Comparison of ENCODE assay signal across 7 cellular contexts in the genomic region with DNA sequence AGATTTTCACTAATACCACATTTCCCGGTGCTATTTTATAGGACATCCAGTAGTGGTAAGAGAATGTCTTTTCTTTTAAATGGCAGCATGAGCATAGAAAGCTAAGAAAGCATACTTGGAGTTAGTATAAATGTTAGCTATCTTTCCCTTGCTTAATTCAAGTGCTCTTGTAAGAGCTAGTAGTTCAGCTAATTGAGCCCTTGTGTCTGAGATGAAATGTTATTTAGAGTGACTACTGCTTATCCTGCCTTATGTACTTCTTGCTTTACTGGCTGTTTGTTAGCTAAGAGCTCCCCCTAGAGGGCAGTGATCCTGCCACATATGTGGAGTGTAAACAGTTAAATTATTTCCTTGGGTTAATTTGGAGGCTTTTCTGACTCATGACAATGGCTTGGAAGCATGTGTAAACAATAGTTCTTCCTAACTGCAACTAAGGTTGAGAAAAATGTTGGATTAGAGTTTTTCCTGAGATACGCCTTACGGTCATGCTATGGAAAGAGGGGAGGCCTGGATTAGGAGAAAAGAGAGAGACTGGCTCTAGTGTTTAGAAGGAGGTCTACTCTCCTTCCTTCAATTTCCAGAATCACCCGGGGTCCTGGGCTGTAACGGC.
DNase-seq lines count a peak whose midpoint lies in the region; FAIRE-seq and TF ChIP-seq lines count a peak whose summit lies in the region.
"Not testable (repeated sequence)": the region's sequence is repeated elsewhere in the genome, so short reads cannot be mapped to it uniquely, and the experiment has no call there.

No MANE protein-coding gene starts in this region.

- not testable (repeated sequence) for H4K20me1 ChIP-seq in OCI-LY1 (ENCODE audit: insufficient read depth, low read length); SK-N-SH (ENCODE audit: insufficient read depth)

- H3K27ac ChIP-seq in C4-2B; OCI-LY1 (ENCODE audit: low read depth, low read length, poor library complexity, severe bottlenecking); SK-N-SH (ENCODE audit: low read depth in 2 of 2, low read length in 1 of 2): not testable (repeated sequence)

- not testable (repeated sequence) for H3K9me3 Mint-ChIP-seq in HFFc6; chondrocyte (ENCODE audit: low read depth)
- H3K9me3 Mint-ChIP-seq in neural crest cell, result peaks cover 14% of the 10 kb centered on the region

- not testable (repeated sequence) for H3K27me3 ChIP-seq in OCI-LY1 (ENCODE audit: insufficient read depth, low read length); SK-N-SH (ENCODE audit: insufficient read depth)

- not testable (repeated sequence) for H2AFZ ChIP-seq in OCI-LY1 (ENCODE audit: low read length); SK-N-SH (ENCODE audit: low read depth)

- H3K9ac ChIP-seq in OCI-LY1 (ENCODE audit: low read length); SK-N-SH: not testable (repeated sequence)

- H3K4me2 ChIP-seq in OCI-LY1 (ENCODE audit: low read length); SK-N-SH: not testable (repeated sequence)

- H3K36me3 ChIP-seq in OCI-LY1 (ENCODE audit: insufficient read depth, low read length); SK-N-SH (replicated peaks in 1 of 2; ENCODE audit: control insufficient read depth in 1 of 2, insufficient read depth in 2 of 2, low read length in 1 of 2): not testable (repeated sequence)

- not testable (repeated sequence) for H3K79me2 ChIP-seq in OCI-LY1 (ENCODE audit: insufficient read depth, low read length); SK-N-SH (ENCODE audit: insufficient read depth)

- H3K36me3 Mint-ChIP-seq in HFFc6 (ENCODE audit: low read depth); chondrocyte (ENCODE audit: low read depth); neural crest cell (ENCODE audit: low read depth): not testable (repeated sequence)

- H3K27me3 Mint-ChIP-seq in HFFc6 (ENCODE audit: insufficient read depth); chondrocyte (ENCODE audit: low read depth); neural crest cell (ENCODE audit: low read depth): not testable (repeated sequence)

- POLR2A ChIA-PET in SK-N-SH (lab: Yijun Ruan, JAX), result not testable (repeated sequence)

- FAIRE-seq in GM19239 (lab: Jason Lieb, UNC), result peak; percentile 59

- H3K4me1 ChIP-seq in OCI-LY1 (ENCODE audit: insufficient read depth, low read length, severe bottlenecking); SK-N-SH (ENCODE audit: control insufficient read depth in 1 of 2, insufficient read depth in 2 of 2, low read depth in 1 of 2, low read length in 1 of 2): not testable (repeated sequence)

- H3K9me2 ChIP-seq in OCI-LY1 (ENCODE audit: low read depth, low read length); SK-N-SH: not testable (repeated sequence)

- not testable (repeated sequence) for H3K4me3 ChIP-seq in OCI-LY1 (ENCODE audit: low read depth, low read length, poor library complexity, severe bottlenecking); SK-N-SH (ENCODE audit: low read depth in 2 of 2, low read length in 1 of 2)

- not testable (repeated sequence) for H3K4me3 Mint-ChIP-seq in HFFc6; chondrocyte (ENCODE audit: unreplicated experiment); neural crest cell

- CTCF ChIA-PET in SK-N-SH (lab: Yijun Ruan, JAX), result not testable (repeated sequence)

- peak; percentile 33 for TF ChIP-seq CTCF in C4-2B (conservative IDR thresholded peaks at IDR 0.05)
- peak; percentile 1; the same call in 1 of the 2 replicates for TF ChIP-seq CTCF in HFFc6 (IDR thresholded peaks at IDR 0.05)
- TF ChIP-seq CTCF in OCI-LY1 (IDR thresholded peaks at IDR 0.05; ENCODE audit: low read length), result peak; percentile 12; the same call in 1 of the 2 replicates
- peak; percentile 47 for TF ChIP-seq CTCF in SK-N-SH (IDR thresholded peaks at IDR 0.05)
- peak; percentile 15 for TF ChIP-seq CTCF in chondrocyte (IDR thresholded peaks at IDR 0.05)
- TF ChIP-seq CTCF in neural crest cell (conservative IDR thresholded peaks at IDR 0.05), result peak; percentile 22

- TF ChIP-seq RAD21 in SK-N-SH (IDR thresholded peaks at IDR 0.05; ENCODE audit: low read length), result not testable (repeated sequence)

- TF ChIP-seq EP300 in SK-N-SH (IDR thresholded peaks at IDR 0.05; ENCODE audit: borderline replicate concordance in 1 of 2, low read depth in 1 of 2, low read length in 1 of 2), result not testable (repeated sequence)

- H3F3A ChIP-seq in OCI-LY1 (ENCODE audit: insufficient read depth, low read length); SK-N-SH (replicated peaks; ENCODE audit: insufficient read depth): not testable (repeated sequence)

- H3K27ac Mint-ChIP-seq in HFFc6; chondrocyte (ENCODE audit: unreplicated experiment); neural crest cell (ENCODE audit: unreplicated experiment): not testable (repeated sequence)

- H3K9me3 ChIP-seq in OCI-LY1 (ENCODE audit: low read length); SK-N-SH: not testable (repeated sequence)

- 13% methylated on average over 5 of the region's 5 CpGs for WGBS in SK-N-SH (ENCODE audit: low lambda C conversion rate)

- not testable (repeated sequence) for DNase-seq in GM19239 (ENCODE audit: insufficient read length, low spot score); HFFc6; SK-N-SH; chondrocyte (ENCODE audit: low spot score); neural crest cell (ENCODE audit: low read depth, low spot score)

- not testable (repeated sequence) for H3K4me1 Mint-ChIP-seq in HFFc6 (ENCODE audit: low read depth); chondrocyte (ENCODE audit: low read depth); neural crest cell
